8 cellular contexts compared by ENCODE assay signal in genomic region chr11:821513-822371, GRCh38. TPM values are rescaled to one million over a fixed set of nuclear protein-coding genes. Genes with fewer than 3 reads are reported as not detected.
DNase-seq lines count a peak whose midpoint lies in the region; ATAC-seq and TF ChIP-seq lines count a peak whose summit lies in the region.

No MANE protein-coding gene starts in this region.

- peak; percentile 46 for DNase-seq in NOMO-1 treated with DMSO at 0.1 percent for 48 hours (lab: John Stamatoyannopoulos, UW; ENCODE audit: unreplicated experiment)
- DNase-seq in esophagus muscularis mucosa (ENCODE audit: extremely low spot score), result no peak
- no peak for DNase-seq in osteoblast (ENCODE audit: insufficient read length, low spot score, missing footprints)
- DNase-seq in foreskin fibroblast, result no peak

- ATAC-seq in HG03571 (IDR thresholded peaks at IDR 0.05; ENCODE audit: unreplicated experiment) (no peak), HG03139 (IDR thresholded peaks at IDR 0.05; ENCODE audit: unreplicated experiment) (no peak), HG02885 (IDR thresholded peaks at IDR 0.05; ENCODE audit: poor library complexity, unreplicated experiment) (no peak)

- no peaks in the 10 kb centered on the region for H3K9me3 ChIP-seq in esophagus muscularis mucosa
- no peaks in the 10 kb centered on the region for H3K9me3 ChIP-seq in osteoblast (ENCODE audit: low read depth, low read length)

- H3K27ac ChIP-seq in C4-2B (peak overlapping the region; percentile 80), esophagus muscularis mucosa (replicated peaks in 1 of 4) (peak overlapping the region; percentile 90 to 98 (median 92)), osteoblast (ENCODE audit: low read depth, low read length) (no peak overlapping the region)

- intact Hi-C loops in esophagus muscularis mucosa (cut with DNase I), result no loop called here

- H3K4me2 ChIP-seq in osteoblast (ENCODE audit: insufficient read depth, low read length), result peak overlapping the region; percentile 88

- no peak for TF ChIP-seq EP300 in esophagus muscularis mucosa (IDR thresholded peaks at IDR 0.05)

- H3K79me2 ChIP-seq in osteoblast (ENCODE audit: insufficient read depth, low read length), result peaks cover 31% of the 10 kb centered on the region

- TF ChIP-seq POLR2A in esophagus muscularis mucosa (IDR thresholded peaks at IDR 0.05; ENCODE audit: low read depth), result no peak

- H2AFZ ChIP-seq in osteoblast (ENCODE audit: low read length), result no peak overlapping the region

- H4K20me1 ChIP-seq in osteoblast (ENCODE audit: insufficient read depth, low read length), result peaks cover 38% of the 10 kb centered on the region

- 60% methylated on average over 11 of the region's 22 CpGs for WGBS in esophagus muscularis mucosa

- no peak for TF ChIP-seq CTCF in C4-2B (conservative IDR thresholded peaks at IDR 0.05)
- no peak for TF ChIP-seq CTCF in esophagus muscularis mucosa (IDR thresholded peaks at IDR 0.05)
- no peak for TF ChIP-seq CTCF in osteoblast (IDR thresholded peaks at IDR 0.05; ENCODE audit: extremely low read depth, low read depth, low read length)
- TF ChIP-seq CTCF in foreskin fibroblast (IDR thresholded peaks at IDR 0.05; ENCODE audit: low read depth, low read length), result no peak

- H3K4me3 ChIP-seq in esophagus muscularis mucosa, result peak overlapping the region; percentile 68 to 89 (median 74)
- peak overlapping the region; percentile 89 for H3K4me3 ChIP-seq in osteoblast (ENCODE audit: insufficient read depth, low read length)
- H3K4me3 ChIP-seq in foreskin fibroblast (ENCODE audit: low read depth in 1 of 2, low read length in 2 of 2), result peak overlapping the region in 1 of 2 donors; percentile 79

- H3K36me3 ChIP-seq in esophagus muscularis mucosa, result peaks cover 31 to 46% (median 45%) of the 10 kb centered on the region in 4 donors
- peaks cover 13% of the 10 kb centered on the region for H3K36me3 ChIP-seq in osteoblast (ENCODE audit: insufficient read depth, low read length)

- H3K27me3 ChIP-seq in esophagus muscularis mucosa (peaks cover 0 to 32% (median 19%) of the 10 kb centered on the region in 4 donors), osteoblast (ENCODE audit: insufficient read depth, low read length) (no peaks in the 10 kb centered on the region)

- peaks cover 43 to 46% (median 45%) of the 10 kb centered on the region in 4 donors for H3K4me1 ChIP-seq in esophagus muscularis mucosa
- H3K4me1 ChIP-seq in osteoblast (ENCODE audit: insufficient read depth, low read length), result peaks cover 29% of the 10 kb centered on the region

RNA-seq across cellular contexts. Expression of gene PNPLA2, which starts 3.0 kb away (rescaled TPM):
- total RNA-seq in esophagus muscularis mucosa, result 100 to 1,000 TPM in 1 of 4 donors, 10 to 100 TPM in 3; 62.8 to 107 (median 77.6) TPM
- total RNA-seq in osteoblast, result 32.1 and 32.6 TPM in 2 replicates

RNA-seq across cellular contexts. Expression of gene CRACR2B, which starts 6.0 kb away (rescaled TPM):
- 1 to 10 TPM; 5.3 to 8.4 (median 7.0) TPM for total RNA-seq in esophagus muscularis mucosa
- 0.59 and 0.72 TPM in 2 replicates for total RNA-seq in osteoblast

RNA-seq across cellular contexts. Expression of gene CD151, which starts 11.0 kb away (rescaled TPM):
- total RNA-seq in esophagus muscularis mucosa (100 to 1,000 TPM; 219 to 730 (median 352) TPM), osteoblast (366 and 416 TPM in 2 replicates)

RNA-seq across cellular contexts. Expression of gene RPLP2, which starts 12.0 kb away (rescaled TPM):
- total RNA-seq in esophagus muscularis mucosa, result 100 to 1,000 TPM; 318 to 813 (median 686) TPM
- 227 and 386 TPM in 2 replicates for total RNA-seq in osteoblast

RNA-seq across cellular contexts. Expression of gene PIDD1, which starts 16.7 kb away (rescaled TPM):
- total RNA-seq in esophagus muscularis mucosa (10 to 100 TPM in 2 of 4 donors, 1 to 10 TPM in 2; 5.3 to 18.7 (median 9.6) TPM), osteoblast (5.9 and 6.5 TPM in 2 replicates)
